19 cellular contexts compared by ENCODE assay signal in genomic region chr16:14338236-14338635, GRCh38.
DNase-seq lines count a peak whose midpoint lies in the region; ATAC-seq, FAIRE-seq and TF ChIP-seq lines count a peak whose summit lies in the region.
"Had no signal": no experiment of that assay in that cellular context is flagged by ENCODE, and none has a peak within 500 bp of the region (broad histone marks: within the 10 kb centered on the region; RNA-seq: fewer than 3 reads in every experiment).

No MANE protein-coding gene starts in this region.

- dilution Hi-C loops in IMR-90 (cut with HindIII; ENCODE audit: low sequenced_read_pairs, unreplicated experiment), result no loop called here

- no peak overlapping the region for H3K4me2 ChIP-seq in IMR-90 (ENCODE audit: low read depth, low read length)
- H3K4me2 ChIP-seq: A549, GM23338 had no signal

- no peak overlapping the region for H4K8ac ChIP-seq in IMR-90 (ENCODE audit: low read depth in 2 of 2, low read length in 2 of 2)

- H2AK9ac ChIP-seq in IMR-90 (replicated peaks; ENCODE audit: low read depth, low read length, poor library complexity), result no peak overlapping the region

- H3K9me3 ChIP-seq in IMR-90 (ENCODE audit: control insufficient read depth, insufficient read depth, low read length) (peaks cover 2% of the 10 kb centered on the region), liver (ENCODE audit: control insufficient read depth in 4 of 4, low read length in 3 of 4) (no peaks in the 10 kb centered on the region), subcutaneous abdominal adipose tissue (ENCODE audit: control insufficient read depth in 5 of 5, low read length in 5 of 5) (peaks cover 0 to 7% (median 6%) of the 10 kb centered on the region in 5 donors)
- H3K9me3 ChIP-seq: Caco-2 had no signal

- no peak overlapping the region for H3K4ac ChIP-seq in IMR-90 (ENCODE audit: low read depth, low read length)

- no peak overlapping the region for H4K5ac ChIP-seq in IMR-90 (ENCODE audit: low read depth, low read length)

- TF ChIP-seq POLR2A in GM12891 (IDR thresholded peaks at IDR 0.05; ENCODE audit: low read depth, low read length) (no peak), IMR-90 (IDR thresholded peaks at IDR 0.05; ENCODE audit: low read depth, low read length) (no peak)

- H3K27me3 ChIP-seq in IMR-90 (ENCODE audit: control insufficient read depth, insufficient read depth, low read length), result no peaks in the 10 kb centered on the region
- H3K27me3 ChIP-seq in liver (ENCODE audit: control insufficient read depth in 4 of 4, insufficient read depth in 4 of 4, low read length in 3 of 4), result no peaks in the 10 kb centered on the region
- no peaks in the 10 kb centered on the region for H3K27me3 ChIP-seq in subcutaneous abdominal adipose tissue (ENCODE audit: control insufficient read depth in 5 of 5, insufficient read depth in 4 of 5, low read length in 5 of 5)
- H3K27me3 ChIP-seq in H7 (ENCODE audit: control insufficient read depth, insufficient read depth, low read length), result no peaks in the 10 kb centered on the region

- no peak for TF ChIP-seq CTCF in IMR-90 (conservative IDR thresholded peaks at IDR 0.05; ENCODE audit: low read depth, low read length)
- TF ChIP-seq CTCF in liver (IDR thresholded peaks at IDR 0.05; ENCODE audit: low read depth, low read length, missing input control), result no peak

- CTCF ChIA-PET in IMR-90 (lab: Yijun Ruan, JAX), result no interaction called here

- H3K4me3 ChIP-seq in IMR-90 (ENCODE audit: insufficient read depth, low read depth, low read length) (no peak overlapping the region), liver (ENCODE audit: low read depth in 1 of 3, low read length in 3 of 3) (no peak overlapping the region), subcutaneous abdominal adipose tissue (ENCODE audit: low read depth in 1 of 5, low read length in 5 of 5) (no peak overlapping the region), H7 (ENCODE audit: insufficient read depth, low read depth, low read length) (no peak overlapping the region)
- H3K4me3 ChIP-seq: A549, GM23338 had no signal

- TF ChIP-seq RAD21 in IMR-90 (IDR thresholded peaks at IDR 0.05; ENCODE audit: low read length) (no peak), liver (IDR thresholded peaks at IDR 0.05) (no peak)

- no peak overlapping the region for H3K9ac ChIP-seq in IMR-90 (ENCODE audit: low read depth, low read length)
- no peak overlapping the region for H3K9ac ChIP-seq in liver (ENCODE audit: low read depth in 1 of 2, low read length in 2 of 2)
- H3K9ac ChIP-seq in subcutaneous abdominal adipose tissue (ENCODE audit: low read length in 5 of 5), result no peak overlapping the region

- H3K36me3 ChIP-seq in IMR-90 (ENCODE audit: control insufficient read depth, insufficient read depth, low read length) (no peaks in the 10 kb centered on the region), liver (ENCODE audit: control insufficient read depth in 4 of 4, insufficient read depth in 3 of 4, low read depth in 1 of 4, low read length in 3 of 4) (no peaks in the 10 kb centered on the region), subcutaneous abdominal adipose tissue (ENCODE audit: control insufficient read depth in 5 of 5, insufficient read depth in 5 of 5, low read length in 5 of 5) (no peaks in the 10 kb centered on the region), H7 (replicated peaks; ENCODE audit: control insufficient read depth, insufficient read depth, low read length) (no peaks in the 10 kb centered on the region)

- no peaks in the 10 kb centered on the region for H3K79me1 ChIP-seq in IMR-90 (ENCODE audit: low read depth in 1 of 2, low read length in 2 of 2)

- no peak overlapping the region for H3K18ac ChIP-seq in IMR-90 (ENCODE audit: low read depth, low read length)

- H2BK15ac ChIP-seq in IMR-90 (ENCODE audit: low read depth, low read length), result no peak overlapping the region

- no peak for ATAC-seq in IMR-90 (ENCODE audit: low read depth)
- no peak for ATAC-seq in HG03439 (IDR thresholded peaks at IDR 0.05; ENCODE audit: unreplicated experiment)

- no peak overlapping the region for H2BK120ac ChIP-seq in IMR-90 (ENCODE audit: low read depth, low read length)

- H2BK20ac ChIP-seq in IMR-90 (ENCODE audit: low read depth, low read length), result no peak overlapping the region

- H3K14ac ChIP-seq in IMR-90 (replicated peaks; ENCODE audit: low read depth, low read length), result no peak overlapping the region

- H3K4me1 ChIP-seq in IMR-90 (ENCODE audit: control insufficient read depth, insufficient read depth, low read length) (peaks cover 4% of the 10 kb centered on the region), liver (ENCODE audit: control insufficient read depth in 4 of 4, insufficient read depth in 4 of 4, low read length in 3 of 4) (peaks cover 8 to 28% (median 16%) of the 10 kb centered on the region in 4 donors), subcutaneous abdominal adipose tissue (ENCODE audit: control insufficient read depth in 5 of 5, insufficient read depth in 5 of 5, low read length in 5 of 5) (peaks cover 0 to 21% (median 8%) of the 10 kb centered on the region in 5 donors)
- H3K4me1 ChIP-seq: Caco-2 had no signal

- no peak for DNase-seq in GM12891 (ENCODE audit: insufficient read length, low spot score)
- DNase-seq in IMR-90, result no peak
- no peak for DNase-seq in H7
- DNase-seq in activated CD4-positive, alpha-beta T cell treated with anti-CD3 and anti-CD28 coated beads, Interleukin-2, amount 50 U/mL, for 4 hours, result no peak
- DNase-seq: 8988T; ACHN; C1 segment of cervical spinal cord; Caco-2; CD4-positive, alpha-beta memory T cell; DND-41; HCEC 1CT had no signal

- no peak overlapping the region for H4K91ac ChIP-seq in IMR-90 (ENCODE audit: insufficient read depth, low read depth, low read length)

- no peak overlapping the region for H3K23ac ChIP-seq in IMR-90 (ENCODE audit: low read depth, low read length)

- peak overlapping the region; percentile 21 for H2BK5ac ChIP-seq in IMR-90 (ENCODE audit: low read depth, low read length, poor library complexity, severe bottlenecking)

- in situ Hi-C loops in IMR-90 (cut with MboI; ENCODE audit: low sequenced_read_pairs), result no loop called here

- no peak overlapping the region; the same call in 1 of the 2 replicates for H2AK5ac ChIP-seq in IMR-90 (ENCODE audit: low read depth, low read length)

- no TSS peak for BruUV-seq in IMR-90 (replicated peaks; lab: Mats Ljungman, UMichigan)

- no peak overlapping the region for H3K56ac ChIP-seq in IMR-90 (ENCODE audit: extremely low read depth, insufficient read depth, low read length)

- H3K27ac ChIP-seq in IMR-90 (ENCODE audit: insufficient read depth, low read length) (no peak overlapping the region), liver (ENCODE audit: low read depth in 1 of 2, low read length in 2 of 2) (peak overlapping the region; percentile 28 to 83), subcutaneous abdominal adipose tissue (ENCODE audit: low read depth, low read length) (peak overlapping the region; percentile 24)

- no peaks in the 10 kb centered on the region for H3K9me1 ChIP-seq in IMR-90 (ENCODE audit: insufficient read depth, low read length)

- POLR2A ChIA-PET in IMR-90 (lab: Charles Lee; ENCODE audit: unreplicated experiment), result no interaction called here

- peak; percentile 41 for FAIRE-seq in GM12891 (lab: Jason Lieb, UNC)
- FAIRE-seq: A549, G401.6, GM19239, H54 had no signal

- H2AFZ ChIP-seq in IMR-90 (replicated peaks; ENCODE audit: low read length, poor library complexity), result no peak overlapping the region

- intact Hi-C loops in IMR-90 (cut with micrococcal nuclease), result no loop called here

- H4K20me1 ChIP-seq in IMR-90 (ENCODE audit: insufficient read depth, low read length), result no peaks in the 10 kb centered on the region

TF ChIP-seq in GM12891, 5 proteins besides CTCF, POLR2A, EP300 and RAD21:
- TF ChIP-seq POU2F2 (IDR thresholded peaks at IDR 0.05; ENCODE audit: low read depth, low read length) (no peak), POLR2AphosphoS5 (IDR thresholded peaks at IDR 0.05; ENCODE audit: low read depth, low read length) (no peak)
TF ChIP-seq in GM12891: peak in this region for 0.

TF ChIP-seq in IMR-90, 13 proteins besides CTCF, POLR2A, EP300 and RAD21:
- no peak for TF ChIP-seq MAZ (IDR thresholded peaks at IDR 0.05; ENCODE audit: borderline replicate concordance, low read depth, low read length)
- TF ChIP-seq MXI1 (IDR thresholded peaks at IDR 0.05; ENCODE audit: borderline replicate concordance, low read depth, low read length), result no peak
- TF ChIP-seq, protein P1, sequence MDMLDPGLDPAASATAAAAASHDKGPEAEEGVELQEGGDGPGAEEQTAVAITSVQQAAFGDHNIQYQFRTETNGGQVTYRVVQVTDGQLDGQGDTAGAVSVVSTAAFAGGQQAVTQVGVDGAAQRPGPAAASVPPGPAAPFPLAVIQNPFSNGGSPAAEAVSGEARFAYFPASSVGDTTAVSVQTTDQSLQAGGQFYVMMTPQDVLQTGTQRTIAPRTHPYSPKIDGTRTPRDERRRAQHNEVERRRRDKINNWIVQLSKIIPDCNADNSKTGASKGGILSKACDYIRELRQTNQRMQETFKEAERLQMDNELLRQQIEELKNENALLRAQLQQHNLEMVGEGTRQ (IDR thresholded peaks at IDR 0.05; ENCODE audit: low read depth, low read length), result no peak
- TF ChIP-seq BHLHE40 (IDR thresholded peaks at IDR 0.05; ENCODE audit: low read depth, low read length), result no peak
- no peak for TF ChIP-seq FOS (IDR thresholded peaks at IDR 0.05; ENCODE audit: low read depth, low read length)
- TF ChIP-seq SMC3 (IDR thresholded peaks at IDR 0.05; ENCODE audit: low read depth, low read length), result no peak

TF ChIP-seq in liver, 16 proteins besides CTCF, POLR2A, EP300 and RAD21 (continues in another document):
- TF ChIP-seq RXRA (IDR thresholded peaks at IDR 0.05), result no peak
